In the genomic region with DNA sequence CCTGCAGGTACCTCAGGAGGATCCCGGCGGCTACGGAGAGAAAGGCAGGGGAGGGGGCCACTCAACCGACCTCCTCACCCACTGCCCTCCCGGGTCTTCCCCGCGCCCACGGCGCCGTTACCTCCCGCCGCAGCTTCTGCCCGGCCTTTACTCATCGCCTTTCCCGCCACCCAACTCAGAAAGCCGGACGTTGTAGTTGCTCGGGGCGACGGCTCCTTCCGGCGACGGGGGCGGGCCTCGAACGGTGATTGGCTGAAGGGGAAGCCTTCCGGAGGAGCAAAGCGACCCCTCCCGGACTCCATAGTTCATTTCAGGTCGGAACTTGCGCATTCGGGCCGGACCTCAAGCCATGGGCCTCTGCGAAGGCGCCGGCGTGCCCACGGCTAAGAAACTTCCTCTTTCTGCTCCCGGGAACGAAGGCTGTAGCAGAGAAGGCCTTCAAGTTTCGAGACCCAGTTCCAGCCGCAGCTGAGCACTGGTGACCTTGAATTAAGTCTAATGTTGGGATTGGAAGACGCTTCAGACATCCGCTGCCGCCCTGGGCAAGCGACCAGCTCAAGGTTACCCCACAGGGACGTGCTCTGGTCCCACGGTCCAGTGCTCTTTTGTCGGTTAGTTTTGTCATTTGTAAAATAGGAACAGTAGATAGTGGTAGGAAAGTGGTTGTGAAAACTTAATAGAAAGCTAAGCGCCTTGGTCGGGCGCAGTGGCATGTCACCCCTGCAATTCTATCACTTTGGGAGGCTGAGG, we compare ENCODE assay signal across 8 cellular contexts. TPM values are rescaled to one million over a fixed set of nuclear protein-coding genes. Genes with fewer than 3 reads are reported as not detected.
A peak's percentile ranks its signal among the peaks of the same experiment; 100 is the strongest.
DNase-seq lines count a peak whose midpoint lies in the region; ATAC-seq and TF ChIP-seq lines count a peak whose summit lies in the region.

A gene with protein sequence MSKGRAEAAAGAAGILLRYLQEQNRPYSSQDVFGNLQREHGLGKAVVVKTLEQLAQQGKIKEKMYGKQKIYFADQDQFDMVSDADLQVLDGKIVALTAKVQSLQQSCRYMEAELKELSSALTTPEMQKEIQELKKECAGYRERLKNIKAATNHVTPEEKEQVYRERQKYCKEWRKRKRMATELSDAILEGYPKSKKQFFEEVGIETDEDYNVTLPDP (minus strand): TSS at position 198 of the 750 bp plus-strand sequence. CDS start 43 bp downstream, at position 155.

- H3K4me1 ChIP-seq in upper lobe of right lung = peaks cover 8% of the 10 kb centered on the region

- no peaks in the 10 kb centered on the region for H3K27me3 Mint-ChIP-seq in T-helper 1 cell treated with Interleukin-12 subunit alpha and Interleukin-12 subunit beta and Interleukin-4 antibody, amounts not matched to agents 30 μg/mL and 1 μg/mL, for 36 hours (ENCODE audit: low read depth)

- peak within 1 kb of the TSS; percentile 62 for H3K4me3 ChIP-seq in upper lobe of right lung

- peaks cover 37% of the 10 kb centered on the region for H3K4me1 Mint-ChIP-seq in T-helper 1 cell treated with Interleukin-12 subunit alpha and Interleukin-12 subunit beta and Interleukin-4 antibody, amounts not matched to agents 30 μg/mL and 1 μg/mL, for 36 hours (ENCODE audit: low read depth)

- in situ Hi-C loops in GM13977 (cut with MboI; ENCODE audit: low pct_unique_long_range_greater_than_20kb, low sequenced_read_pairs, unreplicated experiment) = loop anchor here (10.0 kb wide), 2 partner anchors 107 to 187 kb away; partner anchors contain the start of genes CCR10, CNTNAP1 and RAMP2

- H3K36me3 Mint-ChIP-seq in T-helper 1 cell treated with Interleukin-12 subunit alpha and Interleukin-12 subunit beta and Interleukin-4 antibody, amounts not matched to agents 30 μg/mL and 1 μg/mL, for 36 hours (ENCODE audit: low read depth) = peaks cover 36% of the 10 kb centered on the region

- peak; percentile 47 for TF ChIP-seq CTCF in GM13977 (IDR thresholded peaks at IDR 0.05; ENCODE audit: extremely low read depth, insufficient read depth, missing control alignments)
- peak; percentile 37 for TF ChIP-seq CTCF in upper lobe of right lung (IDR thresholded peaks at IDR 0.05)

- ATAC-seq in HG02870 (IDR thresholded peaks at IDR 0.05; ENCODE audit: unreplicated experiment) (peak; percentile 59), left cardiac atrium (peak; percentile 96), upper lobe of right lung (peak; percentile 97)

- no peaks in the 10 kb centered on the region for H3K9me3 ChIP-seq in upper lobe of right lung

- H3K27me3 ChIP-seq in upper lobe of right lung = no peaks in the 10 kb centered on the region

- peak within 1 kb of the TSS; percentile 99 for H3K4me3 Mint-ChIP-seq in T-helper 1 cell treated with Interleukin-12 subunit alpha and Interleukin-12 subunit beta and Interleukin-4 antibody, amounts not matched to agents 30 μg/mL and 1 μg/mL, for 36 hours

- H3K27ac ChIP-seq in upper lobe of right lung = peak within 1 kb of the TSS; percentile 86

- H3K36me3 ChIP-seq in upper lobe of right lung = peaks cover 59% of the 10 kb centered on the region

- H3K27ac Mint-ChIP-seq in T-helper 1 cell treated with Interleukin-12 subunit alpha and Interleukin-12 subunit beta and Interleukin-4 antibody, amounts not matched to agents 30 μg/mL and 1 μg/mL, for 36 hours = peak within 1 kb of the TSS; percentile 96

- no peaks in the 10 kb centered on the region for H3K9me3 Mint-ChIP-seq in T-helper 1 cell treated with Interleukin-12 subunit alpha and Interleukin-12 subunit beta and Interleukin-4 antibody, amounts not matched to agents 30 μg/mL and 1 μg/mL, for 36 hours

- intact Hi-C loops in left cardiac atrium (cut with DNase I) = loop anchor here (2.0 to 10.0 kb wide), 3 partner anchors 31 to 185 kb away; partner anchors contain the start of genes PLEKHH3 (in 1 of the 2), RAMP2 (in 1 of the 2), RETREG3 (in 1 of the 2) and TUBG1 (in 1 of the 2)
- intact Hi-C loops in posterior vena cava (cut with DNase I) = loop anchor here (5.0 to 10.0 kb wide), 2 partner anchors 105 to 107 kb away; partner anchors contain the start of genes CCR10 (in 2 of the 2) and CNTNAP1 (in 2 of the 2)
- intact Hi-C loops in upper lobe of right lung (cut with DNase I) = loop anchor here (2.0 kb wide), 1 partner anchor 99 kb away; the partner anchor contains the start of gene PLEKHH3

- DNase-seq in GM13977 (ENCODE audit: low spot score) = peak; percentile 95
- peak; percentile 92 for DNase-seq in NCI-H1694 treated with DMSO at 0.1 percent for 48 hours (lab: John Stamatoyannopoulos, UW)
- DNase-seq in amniotic stem cell (lab: John Stamatoyannopoulos, UW) = peak; percentile 97
- peak; percentile 97 for DNase-seq in left cardiac atrium
- peak; percentile 99 for DNase-seq in posterior vena cava (ENCODE audit: low spot score)
- peak; percentile 98 for DNase-seq in upper lobe of right lung

RNA-seq across cellular contexts. Expression of the gene that starts here (rescaled TPM):
- total RNA-seq in left cardiac atrium (1 to 10 TPM; 2.2 to 3.4 TPM), posterior vena cava (1 to 10 TPM; 4.1 to 4.7 TPM), upper lobe of right lung (4.2 TPM)

Comparison
In these comparisons a context has a peak if more than half of its experiments do, and no peak if none do; other contexts are left out.
1. Peak in every context shown above with its lines: DNase-seq, ATAC-seq, H3K4me3 ChIP-seq and H3K27ac ChIP-seq.